In the genomic region with DNA sequence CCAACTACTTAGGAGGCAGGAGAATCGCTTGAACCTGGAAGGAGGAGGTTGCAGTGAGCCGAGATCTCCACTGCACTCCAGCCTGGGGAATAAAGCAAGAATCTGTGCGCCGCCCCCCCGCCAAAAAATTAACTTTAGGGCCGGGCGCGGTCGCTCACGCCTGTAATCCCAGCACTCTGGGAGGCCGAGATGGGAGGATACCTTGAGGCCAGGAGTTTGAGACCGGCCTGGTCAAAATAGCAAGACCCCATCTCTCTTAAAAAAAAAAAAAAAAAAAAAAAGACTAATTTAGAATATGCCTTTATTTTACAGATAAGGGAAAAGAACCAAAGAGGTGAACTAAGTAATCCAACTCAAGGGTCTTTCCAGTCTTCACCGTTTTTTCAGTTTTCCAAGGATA, we compare ENCODE assay signal across 8 cellular contexts. TPM values are rescaled to one million over a fixed set of nuclear protein-coding genes. Genes with fewer than 3 reads are reported as not detected.
DNase-seq lines count a peak whose midpoint lies in the region; ATAC-seq and TF ChIP-seq lines count a peak whose summit lies in the region.

No MANE protein-coding gene starts in this region.

- H3K9ac ChIP-seq in skeletal muscle tissue (ENCODE audit: low read depth in 1 of 3, low read length in 3 of 3) = peak overlapping the region; percentile 99 to 100 (median 99)

- peak overlapping the region; percentile 100 for H3K4me3 Mint-ChIP-seq in glutamatergic neuron (ENCODE audit: unreplicated experiment)

- no peak for ATAC-seq in HG03442 (IDR thresholded peaks at IDR 0.05; ENCODE audit: unreplicated experiment)
- no peak for ATAC-seq in GM18519 (IDR thresholded peaks at IDR 0.05; ENCODE audit: low FRiP score, unreplicated experiment)
- no peak for ATAC-seq in GM18867 (IDR thresholded peaks at IDR 0.05; ENCODE audit: unreplicated experiment)

- peak overlapping the region; percentile 95 for H3K4me3 ChIP-seq in H7 (ENCODE audit: insufficient read depth, low read depth, low read length)
- peak overlapping the region; percentile 98 for H3K4me3 ChIP-seq in WI38 (ENCODE audit: low read depth, low read length)
- peak overlapping the region; percentile 99 to 100 (median 100) for H3K4me3 ChIP-seq in skeletal muscle tissue (ENCODE audit: low read length in 3 of 3)

- H3K4me1 Mint-ChIP-seq in glutamatergic neuron (ENCODE audit: low read depth, unreplicated experiment) = peaks cover 17% of the 10 kb centered on the region

- H3K9me3 Mint-ChIP-seq in glutamatergic neuron (ENCODE audit: unreplicated experiment) = peaks cover 7% of the 10 kb centered on the region

- H3K27me3 ChIP-seq in H7 (ENCODE audit: control insufficient read depth, insufficient read depth, low read length) (no peaks in the 10 kb centered on the region; the same call in 1 of the 2 replicates), skeletal muscle tissue (ENCODE audit: control insufficient read depth in 3 of 3, insufficient read depth in 3 of 3, low read length in 3 of 3) (no peaks in the 10 kb centered on the region)

- H3K9me3 ChIP-seq in skeletal muscle tissue (ENCODE audit: control insufficient read depth in 3 of 3, low read length in 3 of 3) = no peaks in the 10 kb centered on the region

- H3K36me3 ChIP-seq in H7 (replicated peaks; ENCODE audit: control insufficient read depth, insufficient read depth, low read length) (peaks cover 15% of the 10 kb centered on the region), skeletal muscle tissue (ENCODE audit: control insufficient read depth in 3 of 3, insufficient read depth in 3 of 3, low read length in 3 of 3) (peaks cover 9 to 34% (median 26%) of the 10 kb centered on the region in 3 donors)

- no peak overlapping the region for H3K27ac ChIP-seq in skeletal muscle tissue (ENCODE audit: low read depth, low read length)

- peaks cover 3% of the 10 kb centered on the region for H3K36me3 Mint-ChIP-seq in glutamatergic neuron (ENCODE audit: unreplicated experiment)

- no peaks in the 10 kb centered on the region for H3K27me3 Mint-ChIP-seq in glutamatergic neuron (ENCODE audit: unreplicated experiment)

- no peak for DNase-seq in H7
- no peak for DNase-seq in glutamatergic neuron
- no peak for DNase-seq in activated CD4-positive, CD25-positive, alpha-beta regulatory T cell (lab: John Stamatoyannopoulos, UW)

- H3K27ac Mint-ChIP-seq in glutamatergic neuron (ENCODE audit: unreplicated experiment) = peak overlapping the region; percentile 99

- H3K4me1 ChIP-seq in skeletal muscle tissue (ENCODE audit: control insufficient read depth in 3 of 3, insufficient read depth in 3 of 3, low read length in 3 of 3) = peaks cover 27 to 49% (median 28%) of the 10 kb centered on the region in 3 donors

- no peak for TF ChIP-seq CTCF in WI38 (IDR thresholded peaks at IDR 0.05; ENCODE audit: low read depth, low read length)
- no peak for TF ChIP-seq CTCF in glutamatergic neuron (IDR thresholded peaks at IDR 0.05; ENCODE audit: partially characterized antibody, unreplicated experiment)

RNA-seq across cellular contexts. Expression of a gene that starts 1.2 kb away (rescaled TPM):
- 41.2 and 41.4 TPM in 2 replicates for total RNA-seq in H7 (2014; rRNA removed; shearing (Covaris generic))
- total RNA-seq in glutamatergic neuron (ENCODE audit: unreplicated experiment) (48.9 TPM), skeletal muscle tissue (53.8 TPM)

RNA-seq across cellular contexts. Expression of a gene that starts 35.6 kb away (rescaled TPM):
- 25.6 and 37.4 TPM in 2 replicates for total RNA-seq in H7 (2014; rRNA removed; shearing (Covaris generic))
- 42.5 TPM for total RNA-seq in glutamatergic neuron (ENCODE audit: unreplicated experiment)
- 27.7 TPM for total RNA-seq in skeletal muscle tissue
